In the genomic region with DNA sequence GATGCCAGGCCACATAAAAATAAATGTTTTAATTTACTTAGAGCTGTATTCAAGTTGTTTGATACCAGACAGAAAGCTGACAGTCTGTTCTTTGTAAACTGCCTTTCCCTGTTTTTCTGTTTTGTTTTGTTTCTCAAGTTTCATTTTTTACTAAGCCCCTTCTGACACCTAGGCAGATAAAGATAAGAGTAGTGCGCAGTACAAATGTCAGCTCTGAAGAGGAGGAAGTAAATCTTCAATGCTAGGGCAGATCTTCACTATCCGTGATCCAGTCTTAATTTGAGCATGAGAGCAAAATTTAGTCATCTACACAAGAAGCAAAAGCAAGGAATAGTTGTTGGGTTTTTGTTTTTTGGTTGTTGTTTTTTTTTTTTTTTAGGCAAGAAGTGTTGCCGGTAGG, we compare ENCODE assay signal across 2 cellular contexts.
TF ChIP-seq lines count a peak whose summit lies in the region.

No MANE protein-coding gene starts in this region.

TF ChIP-seq in GM23338, 12 proteins besides CTCF, POLR2A, EP300 and RAD21 (continued from another document and continues in another):
- TF ChIP-seq, protein P1, sequence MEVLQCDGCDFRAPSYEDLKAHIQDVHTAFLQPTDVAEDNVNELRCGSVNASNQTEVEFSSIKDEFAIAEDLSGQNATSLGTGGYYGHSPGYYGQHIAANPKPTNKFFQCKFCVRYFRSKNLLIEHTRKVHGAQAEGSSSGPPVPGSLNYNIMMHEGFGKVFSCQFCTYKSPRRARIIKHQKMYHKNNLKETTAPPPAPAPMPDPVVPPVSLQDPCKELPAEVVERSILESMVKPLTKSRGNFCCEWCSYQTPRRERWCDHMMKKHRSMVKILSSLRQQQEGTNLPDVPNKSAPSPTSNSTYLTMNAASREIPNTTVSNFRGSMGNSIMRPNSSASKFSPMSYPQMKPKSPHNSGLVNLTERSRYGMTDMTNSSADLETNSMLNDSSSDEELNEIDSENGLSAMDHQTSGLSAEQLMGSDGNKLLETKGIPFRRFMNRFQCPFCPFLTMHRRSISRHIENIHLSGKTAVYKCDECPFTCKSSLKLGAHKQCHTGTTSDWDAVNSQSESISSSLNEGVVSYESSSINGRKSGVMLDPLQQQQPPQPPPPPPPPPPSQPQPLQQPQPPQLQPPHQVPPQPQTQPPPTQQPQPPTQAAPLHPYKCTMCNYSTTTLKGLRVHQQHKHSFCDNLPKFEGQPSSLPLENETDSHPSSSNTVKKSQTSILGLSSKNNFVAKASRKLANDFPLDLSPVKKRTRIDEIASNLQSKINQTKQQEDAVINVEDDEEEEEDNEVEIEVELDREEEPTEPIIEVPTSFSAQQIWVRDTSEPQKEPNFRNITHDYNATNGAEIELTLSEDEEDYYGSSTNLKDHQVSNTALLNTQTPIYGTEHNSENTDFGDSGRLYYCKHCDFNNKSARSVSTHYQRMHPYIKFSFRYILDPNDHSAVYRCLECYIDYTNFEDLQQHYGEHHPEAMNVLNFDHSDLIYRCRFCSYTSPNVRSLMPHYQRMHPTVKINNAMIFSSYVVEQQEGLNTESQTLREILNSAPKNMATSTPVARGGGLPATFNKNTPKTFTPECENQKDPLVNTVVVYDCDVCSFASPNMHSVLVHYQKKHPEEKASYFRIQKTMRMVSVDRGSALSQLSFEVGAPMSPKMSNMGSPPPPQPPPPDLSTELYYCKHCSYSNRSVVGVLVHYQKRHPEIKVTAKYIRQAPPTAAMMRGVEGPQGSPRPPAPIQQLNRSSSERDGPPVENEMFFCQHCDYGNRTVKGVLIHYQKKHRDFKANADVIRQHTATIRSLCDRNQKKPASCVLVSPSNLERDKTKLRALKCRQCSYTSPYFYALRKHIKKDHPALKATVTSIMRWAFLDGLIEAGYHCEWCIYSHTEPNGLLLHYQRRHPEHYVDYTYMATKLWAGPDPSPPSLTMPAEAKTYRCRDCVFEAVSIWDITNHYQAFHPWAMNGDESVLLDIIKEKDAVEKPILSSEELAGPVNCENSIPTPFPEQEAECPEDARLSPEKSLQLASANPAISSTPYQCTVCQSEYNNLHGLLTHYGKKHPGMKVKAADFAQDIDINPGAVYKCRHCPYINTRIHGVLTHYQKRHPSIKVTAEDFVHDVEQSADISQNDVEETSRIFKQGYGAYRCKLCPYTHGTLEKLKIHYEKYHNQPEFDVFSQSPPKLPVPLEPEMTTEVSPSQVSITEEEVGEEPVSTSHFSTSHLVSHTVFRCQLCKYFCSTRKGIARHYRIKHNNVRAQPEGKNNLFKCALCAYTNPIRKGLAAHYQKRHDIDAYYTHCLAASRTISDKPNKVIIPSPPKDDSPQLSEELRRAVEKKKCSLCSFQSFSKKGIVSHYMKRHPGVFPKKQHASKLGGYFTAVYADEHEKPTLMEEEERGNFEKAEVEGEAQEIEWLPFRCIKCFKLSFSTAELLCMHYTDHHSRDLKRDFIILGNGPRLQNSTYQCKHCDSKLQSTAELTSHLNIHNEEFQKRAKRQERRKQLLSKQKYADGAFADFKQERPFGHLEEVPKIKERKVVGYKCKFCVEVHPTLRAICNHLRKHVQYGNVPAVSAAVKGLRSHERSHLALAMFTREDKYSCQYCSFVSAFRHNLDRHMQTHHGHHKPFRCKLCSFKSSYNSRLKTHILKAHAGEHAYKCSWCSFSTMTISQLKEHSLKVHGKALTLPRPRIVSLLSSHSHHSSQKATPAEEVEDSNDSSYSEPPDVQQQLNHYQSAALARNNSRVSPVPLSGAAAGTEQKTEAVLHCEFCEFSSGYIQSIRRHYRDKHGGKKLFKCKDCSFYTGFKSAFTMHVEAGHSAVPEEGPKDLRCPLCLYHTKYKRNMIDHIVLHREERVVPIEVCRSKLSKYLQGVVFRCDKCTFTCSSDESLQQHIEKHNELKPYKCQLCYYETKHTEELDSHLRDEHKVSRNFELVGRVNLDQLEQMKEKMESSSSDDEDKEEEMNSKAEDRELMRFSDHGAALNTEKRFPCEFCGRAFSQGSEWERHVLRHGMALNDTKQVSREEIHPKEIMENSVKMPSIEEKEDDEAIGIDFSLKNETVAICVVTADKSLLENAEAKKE (CRISPR knock-in tag; IDR thresholded peaks at IDR 0.05) = no peak
- no peak for TF ChIP-seq CREB1 (CRISPR knock-in tag; IDR thresholded peaks at IDR 0.05; ENCODE audit: low read depth)
- no peak for TF ChIP-seq ZNF331 (CRISPR knock-in tag; IDR thresholded peaks at IDR 0.05; ENCODE audit: low read depth)
- no peak for TF ChIP-seq STAT1 (IDR thresholded peaks at IDR 0.05; ENCODE audit: unreplicated experiment)
- no peak for TF ChIP-seq EZH2phosphoT487 (IDR thresholded peaks at IDR 0.05; ENCODE audit: unreplicated experiment)
- TF ChIP-seq, protein P2, sequence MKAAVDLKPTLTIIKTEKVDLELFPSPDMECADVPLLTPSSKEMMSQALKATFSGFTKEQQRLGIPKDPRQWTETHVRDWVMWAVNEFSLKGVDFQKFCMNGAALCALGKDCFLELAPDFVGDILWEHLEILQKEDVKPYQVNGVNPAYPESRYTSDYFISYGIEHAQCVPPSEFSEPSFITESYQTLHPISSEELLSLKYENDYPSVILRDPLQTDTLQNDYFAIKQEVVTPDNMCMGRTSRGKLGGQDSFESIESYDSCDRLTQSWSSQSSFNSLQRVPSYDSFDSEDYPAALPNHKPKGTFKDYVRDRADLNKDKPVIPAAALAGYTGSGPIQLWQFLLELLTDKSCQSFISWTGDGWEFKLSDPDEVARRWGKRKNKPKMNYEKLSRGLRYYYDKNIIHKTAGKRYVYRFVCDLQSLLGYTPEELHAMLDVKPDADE (IDR thresholded peaks at IDR 0.05) = no peak
- no peak for TF ChIP-seq EZH2 (IDR thresholded peaks at IDR 0.05; ENCODE audit: low read depth, unreplicated experiment)
- TF ChIP-seq, protein P3, sequence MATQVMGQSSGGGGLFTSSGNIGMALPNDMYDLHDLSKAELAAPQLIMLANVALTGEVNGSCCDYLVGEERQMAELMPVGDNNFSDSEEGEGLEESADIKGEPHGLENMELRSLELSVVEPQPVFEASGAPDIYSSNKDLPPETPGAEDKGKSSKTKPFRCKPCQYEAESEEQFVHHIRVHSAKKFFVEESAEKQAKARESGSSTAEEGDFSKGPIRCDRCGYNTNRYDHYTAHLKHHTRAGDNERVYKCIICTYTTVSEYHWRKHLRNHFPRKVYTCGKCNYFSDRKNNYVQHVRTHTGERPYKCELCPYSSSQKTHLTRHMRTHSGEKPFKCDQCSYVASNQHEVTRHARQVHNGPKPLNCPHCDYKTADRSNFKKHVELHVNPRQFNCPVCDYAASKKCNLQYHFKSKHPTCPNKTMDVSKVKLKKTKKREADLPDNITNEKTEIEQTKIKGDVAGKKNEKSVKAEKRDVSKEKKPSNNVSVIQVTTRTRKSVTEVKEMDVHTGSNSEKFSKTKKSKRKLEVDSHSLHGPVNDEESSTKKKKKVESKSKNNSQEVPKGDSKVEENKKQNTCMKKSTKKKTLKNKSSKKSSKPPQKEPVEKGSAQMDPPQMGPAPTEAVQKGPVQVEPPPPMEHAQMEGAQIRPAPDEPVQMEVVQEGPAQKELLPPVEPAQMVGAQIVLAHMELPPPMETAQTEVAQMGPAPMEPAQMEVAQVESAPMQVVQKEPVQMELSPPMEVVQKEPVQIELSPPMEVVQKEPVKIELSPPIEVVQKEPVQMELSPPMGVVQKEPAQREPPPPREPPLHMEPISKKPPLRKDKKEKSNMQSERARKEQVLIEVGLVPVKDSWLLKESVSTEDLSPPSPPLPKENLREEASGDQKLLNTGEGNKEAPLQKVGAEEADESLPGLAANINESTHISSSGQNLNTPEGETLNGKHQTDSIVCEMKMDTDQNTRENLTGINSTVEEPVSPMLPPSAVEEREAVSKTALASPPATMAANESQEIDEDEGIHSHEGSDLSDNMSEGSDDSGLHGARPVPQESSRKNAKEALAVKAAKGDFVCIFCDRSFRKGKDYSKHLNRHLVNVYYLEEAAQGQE (IDR thresholded peaks at IDR 0.05; ENCODE audit: unreplicated experiment) = no peak
- no peak for TF ChIP-seq ZNF114 (CRISPR knock-in tag; IDR thresholded peaks at IDR 0.05)
- no peak for TF ChIP-seq POLR2AphosphoS5 (IDR thresholded peaks at IDR 0.05; ENCODE audit: low read depth)

TF ChIP-seq in GM12878, 131 proteins besides CTCF, POLR2A, EP300 and RAD21 (continued from another document):
- TF ChIP-seq, protein P4, sequence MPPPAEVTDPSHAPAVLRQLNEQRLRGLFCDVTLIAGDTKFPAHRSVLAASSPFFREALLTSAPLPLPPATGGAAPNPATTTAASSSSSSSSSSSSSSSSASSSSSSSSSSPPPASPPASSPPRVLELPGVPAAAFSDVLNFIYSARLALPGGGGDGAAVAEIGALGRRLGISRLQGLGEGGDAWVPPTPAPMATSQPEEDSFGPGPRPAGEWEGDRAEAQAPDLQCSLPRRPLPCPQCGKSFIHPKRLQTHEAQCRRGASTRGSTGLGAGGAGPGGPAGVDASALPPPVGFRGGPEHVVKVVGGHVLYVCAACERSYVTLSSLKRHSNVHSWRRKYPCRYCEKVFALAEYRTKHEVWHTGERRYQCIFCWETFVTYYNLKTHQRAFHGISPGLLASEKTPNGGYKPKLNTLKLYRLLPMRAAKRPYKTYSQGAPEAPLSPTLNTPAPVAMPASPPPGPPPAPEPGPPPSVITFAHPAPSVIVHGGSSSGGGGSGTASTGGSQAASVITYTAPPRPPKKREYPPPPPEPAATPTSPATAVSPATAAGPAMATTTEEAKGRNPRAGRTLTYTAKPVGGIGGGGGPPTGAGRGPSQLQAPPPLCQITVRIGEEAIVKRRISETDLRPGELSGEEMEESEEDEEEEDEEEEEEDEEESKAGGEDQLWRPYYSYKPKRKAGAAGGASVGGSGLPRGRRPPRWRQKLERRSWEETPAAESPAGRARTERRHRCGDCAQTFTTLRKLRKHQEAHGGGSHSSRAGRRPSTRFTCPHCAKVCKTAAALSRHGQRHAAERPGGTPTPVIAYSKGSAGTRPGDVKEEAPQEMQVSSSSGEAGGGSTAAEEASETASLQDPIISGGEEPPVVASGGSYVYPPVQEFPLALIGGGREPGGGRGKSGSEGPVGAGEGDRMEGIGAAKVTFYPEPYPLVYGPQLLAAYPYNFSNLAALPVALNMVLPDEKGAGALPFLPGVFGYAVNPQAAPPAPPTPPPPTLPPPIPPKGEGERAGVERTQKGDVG (CRISPR knock-in tag; IDR thresholded peaks at IDR 0.05) = no peak
- TF ChIP-seq TBL1XR1 (IDR thresholded peaks at IDR 0.05; ENCODE audit: low read depth, low read length) = no peak
TF ChIP-seq in GM12878: peak in this region for 0.
